In the genomic region with DNA sequence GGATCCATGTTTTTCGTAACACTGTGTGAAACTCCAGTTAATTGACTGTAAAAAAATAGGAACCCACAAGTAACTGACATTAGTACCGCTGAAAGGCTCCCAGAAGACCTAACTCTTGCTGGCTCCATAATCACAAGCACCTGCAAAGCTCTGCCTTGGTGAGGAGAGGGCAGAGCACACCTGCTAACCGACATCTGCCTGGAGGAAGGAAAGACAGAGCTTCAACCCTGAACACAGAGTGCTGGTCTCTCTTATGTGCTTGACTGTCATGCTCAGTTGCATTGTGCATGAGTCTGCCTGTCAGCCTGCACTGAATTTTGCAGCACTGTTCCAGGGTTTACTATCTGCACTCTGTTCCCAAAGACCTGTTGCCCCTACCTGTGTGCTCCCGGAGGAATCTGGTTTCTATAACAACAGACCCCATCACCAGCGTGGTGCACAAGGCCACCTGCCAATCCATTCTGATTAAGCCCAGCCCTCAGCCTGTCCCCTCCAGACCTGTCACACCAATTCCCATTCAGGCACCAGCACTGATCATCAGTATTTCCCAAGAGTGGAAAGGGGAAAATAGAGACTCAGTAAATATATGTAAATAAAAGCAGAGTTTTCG, we compare ENCODE assay signal across 24 cellular contexts.
DNase-seq lines count a peak whose midpoint lies in the region; TF ChIP-seq lines count a peak whose summit lies in the region.
"Had no signal": no experiment of that assay in that cellular context is flagged by ENCODE, and none has a peak within 500 bp of the region (broad histone marks: within the 10 kb centered on the region; RNA-seq: fewer than 3 reads in every experiment).

No MANE protein-coding gene starts in this region.

- H3K27me3 ChIP-seq in BLaER1 = no peaks in the 10 kb centered on the region
- no peaks in the 10 kb centered on the region for H3K27me3 ChIP-seq in Loucy (ENCODE audit: insufficient read depth, low read length, poor library complexity, severe bottlenecking)
- H3K27me3 ChIP-seq in breast epithelium = no peaks in the 10 kb centered on the region
- H3K27me3 ChIP-seq: colonic mucosa, hepatocyte, MG63, neutrophil, SJSA1, vagina had no signal

- peak overlapping the region; percentile 33; the same call in 1 of the 2 replicates for H2AFZ ChIP-seq in Loucy (ENCODE audit: low read length)
- H2AFZ ChIP-seq: hepatocyte had no signal

- no peaks in the 10 kb centered on the region for H3K79me2 ChIP-seq in Loucy (ENCODE audit: insufficient read depth, low read length)
- H3K79me2 ChIP-seq: hepatocyte had no signal

- H3K27ac ChIP-seq in BLaER1 (0 out of 2 replicates have a peak overlapping the region, but pooled peaks have one; percentile 2), breast epithelium (no peak overlapping the region)
- H3K27ac ChIP-seq: C4-2B, colonic mucosa, hepatocyte, neutrophil, SJSA1, vagina had no signal

- H3K36me3 ChIP-seq in BLaER1 (no peaks in the 10 kb centered on the region), Loucy (ENCODE audit: insufficient read depth, low read length) (no peaks in the 10 kb centered on the region), breast epithelium (no peaks in the 10 kb centered on the region)
- H3K36me3 ChIP-seq: colonic mucosa, MG63, neutrophil, SJSA1, vagina had no signal

- TF ChIP-seq CTCF in Loucy (conservative IDR thresholded peaks at IDR 0.05; ENCODE audit: low read length) (no peak), breast epithelium (IDR thresholded peaks at IDR 0.05) (no peak)

- no peaks in the 10 kb centered on the region for H3K9me3 ChIP-seq in BLaER1
- H3K9me3 ChIP-seq in Loucy (ENCODE audit: insufficient read depth, low read depth, low read length) = no peaks in the 10 kb centered on the region
- no peaks in the 10 kb centered on the region for H3K9me3 ChIP-seq in breast epithelium
- H3K9me3 ChIP-seq: colonic mucosa, MG63, neutrophil, SJSA1, vagina had no signal

- H3F3A ChIP-seq in Loucy (ENCODE audit: low read depth) = no peaks in the 10 kb centered on the region

- H4K20me1 ChIP-seq in BLaER1 (no peaks in the 10 kb centered on the region), Loucy (ENCODE audit: insufficient read depth, low read length, poor library complexity, severe bottlenecking) (no peaks in the 10 kb centered on the region)

- H3K4me3 ChIP-seq in BLaER1 (no peak overlapping the region), Loucy (ENCODE audit: low read length, poor library complexity, severe bottlenecking) (no peak overlapping the region), breast epithelium (no peak overlapping the region)
- H3K4me3 ChIP-seq: colonic mucosa, hepatocyte, lung, MG63, SJSA1, vagina had no signal

- H3K4me1 ChIP-seq in BLaER1 = peaks cover 56% of the 10 kb centered on the region
- H3K4me1 ChIP-seq in Loucy (ENCODE audit: insufficient read depth, low read length, poor library complexity, severe bottlenecking) = no peaks in the 10 kb centered on the region
- H3K4me1 ChIP-seq in breast epithelium = no peaks in the 10 kb centered on the region
- H3K4me1 ChIP-seq: colonic mucosa, vagina had no signal

- intact Hi-C loops in breast epithelium (cut with DNase I; ENCODE audit: low total_unique reads) = no loop called here

- no peaks in the 10 kb centered on the region for H3K9me2 ChIP-seq in Loucy (replicated peaks; ENCODE audit: low read depth, low read length)

- H3K9ac ChIP-seq in BLaER1 (peak overlapping the region; percentile 13; the same call in 1 of the 2 replicates), Loucy (ENCODE audit: low read depth, low read length, poor library complexity, severe bottlenecking) (no peak overlapping the region)

- peak in 2 of 3 experiments; percentile 31 to 48 for DNase-seq in NCI-H1417 (lab: John Stamatoyannopoulos, UW)
- no peak for DNase-seq in NCI-H1417 treated with DMSO at 0.1 percent for 48 hours (lab: John Stamatoyannopoulos, UW)
- DNase-seq in breast epithelium (ENCODE audit: low spot score in 2 of 2) = no peak
- no peak for DNase-seq in nucleus accumbens (lab: John Stamatoyannopoulos, UW)
- DNase-seq in activated naive CD4-positive, alpha-beta T cell treated with Interleukin-2 at 50 U/mL for 16 hours = no peak
- DNase-seq: activated CD4-positive, alpha-beta memory T cell treated with anti-CD3 and anti-CD28 coated beads, Interleukin-2, amount 10 ng/mL, durations not matched to agents 7 days and 5 days; activated T-cell treated with anti-CD3 and anti-CD28 coated beads, Interleukin-2, amount 50 U/mL, for 4 hours; colonic mucosa; GF-D8; islet precursor cell; MG63; OCI-M1; stimulated activated CD4-positive, alpha-beta T cell treated with anti-CD3 and anti-CD28 coated beads, Interleukin-12 subunit alpha, Interleukin-12 subunit beta, amount 100 ng/mL, for 4 hours; stimulated activated CD8-positive, alpha-beta memory T cell treated with anti-CD3 and anti-CD28 coated beads, Interleukin-4, amount 100 ng/mL, for 48 hours; substantia nigra had no signal

- H3K4me2 ChIP-seq in BLaER1 = peak overlapping the region; percentile 72
- no peak overlapping the region for H3K4me2 ChIP-seq in Loucy (ENCODE audit: low read depth, low read length, poor library complexity, severe bottlenecking)
- H3K4me2 ChIP-seq: hepatocyte had no signal

- peak; percentile 66 for TF ChIP-seq POLR2A in Raji (IDR thresholded peaks at IDR 0.05; ENCODE audit: insufficient read depth, low read depth, low read length)
- TF ChIP-seq POLR2A in breast epithelium (IDR thresholded peaks at IDR 0.05) = no peak

Comparison
In these comparisons a context has a peak if more than half of its experiments do, and no peak if none do; other contexts are left out.
1. DNase-seq: peak in NCI-H1417 (2 of 3); none in NCI-H1417 treated with DMSO at 0.1 percent for 48 hours (single experiment), breast epithelium (0 of 2), nucleus accumbens (0 of 56) and activated naive CD4-positive, alpha-beta T cell treated with Interleukin-2 at 50 U/mL for 16 hours (single experiment).